In genomic region chr3:184968115-184968514, GRCh38 we compare ENCODE assay signal across 26 cellular contexts.
"Had no signal": no experiment of that assay in that cellular context is flagged by ENCODE, and none has a peak within 500 bp of the region (broad histone marks: within the 10 kb centered on the region; RNA-seq: fewer than 3 reads in every experiment).

No MANE protein-coding gene starts in this region.

- ATAC-seq: esophagus mucosa; gastroesophageal sphincter; heart left ventricle; left cardiac atrium; left lung; natural killer cell; right lobe of liver; stimulated activated naive CD8-positive, alpha-beta T cell treated with anti-CD3 and anti-CD28 coated beads, Interleukin-15, amount 100 ng/mL, for 72 hours; upper lobe of right lung had no signal

- H3K36me3 ChIP-seq: colonic mucosa, ovary had no signal

- H3K9me3 ChIP-seq: colonic mucosa, gastroesophageal sphincter, heart left ventricle, left lung, ovary, right lobe of liver, suprapubic skin, transverse colon, upper lobe of right lung, uterus had no signal

- H2AFZ ChIP-seq: hepatocyte had no signal

- H3K4me2 ChIP-seq: hepatocyte had no signal

- H3K27me3 ChIP-seq: colonic mucosa, gastroesophageal sphincter, heart left ventricle, hepatocyte, left lung, ovary, right lobe of liver, suprapubic skin, transverse colon, upper lobe of right lung, uterus had no signal

- DNase-seq: colonic mucosa; effector CD8-positive, alpha-beta T cell; endodermal cell; foreskin fibroblast; heart left ventricle; kidney; left cardiac atrium; left lung; mesendoderm; natural killer cell; occipital lobe; ovary; right lobe of liver; small intestine; stimulated activated CD4-positive, alpha-beta T cell treated with anti-CD3 and anti-CD28 coated beads, Interleukin-15, amount 100 ng/mL, for 24 hours; stimulated activated CD4-positive, alpha-beta T cell treated with anti-CD3 and anti-CD28 coated beads, Interleukin-2, amount 100 ng/mL, for 48 hours; stimulated activated naive CD4-positive, alpha-beta T cell; stimulated activated naive CD8-positive, alpha-beta T cell treated with anti-CD3 and anti-CD28 coated beads, Interleukin-15, amount 100 ng/mL, for 72 hours; transverse colon; upper lobe of right lung; uterus had no signal

- H3K79me2 ChIP-seq: hepatocyte had no signal

- H3K4me3 ChIP-seq: colonic mucosa, gastroesophageal sphincter, heart left ventricle, hepatocyte, left lung, ovary, right lobe of liver, suprapubic skin, transverse colon, upper lobe of right lung, uterus had no signal

- H3K27ac ChIP-seq: colonic mucosa, epithelial cell of prostate, gastroesophageal sphincter, heart left ventricle, hepatocyte, left lung, ovary, right lobe of liver, suprapubic skin, transverse colon, upper lobe of right lung, uterus had no signal

- H3K4me1 ChIP-seq: colonic mucosa, gastroesophageal sphincter, heart left ventricle, left lung, right lobe of liver, suprapubic skin, transverse colon, upper lobe of right lung, uterus had no signal
